Comparison of ENCODE assay signal across 9 cellular contexts in genomic region chr14:73662439-73663056, GRCh38. TPM values are rescaled to one million over a fixed set of nuclear protein-coding genes. Genes with fewer than 3 reads are reported as not detected.
A peak's percentile ranks its signal among the peaks of the same experiment; 100 is the strongest.
DNase-seq lines count a peak whose midpoint lies in the region; ATAC-seq, FAIRE-seq and TF ChIP-seq lines count a peak whose summit lies in the region.
"Had no signal": no experiment of that assay in that cellular context is flagged by ENCODE, and none has a peak within 500 bp of the region (broad histone marks: within the 10 kb centered on the region; RNA-seq: fewer than 3 reads in every experiment).

No MANE protein-coding gene starts in this region.

- H4K12ac ChIP-seq in trophoblast cell (ENCODE audit: low read depth, low read length): no peak overlapping the region

- H2BK5ac ChIP-seq in H1 (ENCODE audit: low read depth, low read length): no peak overlapping the region
- no peak overlapping the region for H2BK5ac ChIP-seq in trophoblast cell (ENCODE audit: low read depth, low read length, poor library complexity)

- TF ChIP-seq RAD21 in H1 (IDR thresholded peaks at IDR 0.05 in 1 of 2, conservative IDR thresholded peaks at IDR 0.05 in 1 of 2; ENCODE audit: low read depth in 2 of 2, low read length in 2 of 2): peak in 1 of 2 experiments; percentile 26; a peak in 3 of 4 replicates

- H3K4me1 ChIP-seq in H1 (replicated peaks in 1 of 4; ENCODE audit: control insufficient read depth in 3 of 4, insufficient read depth in 4 of 4, low read length in 3 of 4) (no peaks in the 10 kb centered on the region), trophoblast cell (ENCODE audit: control insufficient read depth in 1 of 2, insufficient read depth in 2 of 2, low read length in 2 of 2) (no peaks in the 10 kb centered on the region)

- no peak overlapping the region for H2BK120ac ChIP-seq in H1 (replicated peaks; ENCODE audit: low read depth, low read length)
- H2BK120ac ChIP-seq in trophoblast cell (ENCODE audit: insufficient read depth, low read length, poor library complexity): no peak overlapping the region

- H3K9me3 ChIP-seq in H1 (ENCODE audit: insufficient read depth in 2 of 2, low read depth in 1 of 2, low read length in 1 of 2) (no peaks in the 10 kb centered on the region), trophoblast cell (ENCODE audit: insufficient read depth, low read depth, low read length) (no peaks in the 10 kb centered on the region)
- H3K9me3 ChIP-seq: neutrophil had no signal

- WGBS in H1 (ENCODE audit: extremely low coverage in 1 of 2, insufficient coverage in 1 of 2, insufficient read length in 1 of 2, insufficient replicate concordance in 2 of 2, low coverage in 1 of 2, low lambda C conversion rate in 2 of 2, missing lambda C conversion rate in 1 of 2), 2 experiments: 78% methylated on average over 2 of the region's 2 CpGs; no CpG with 5 or more reads in 1 of the 2 experiments
- no CpG with 5 or more reads among the region's 2 CpGs for WGBS in trophoblast cell (ENCODE audit: extremely low coverage, insufficient coverage, insufficient read length)

- no peak overlapping the region for H3K4ac ChIP-seq in H1 (replicated peaks; ENCODE audit: insufficient read length, low read depth, low read length)
- H3K4ac ChIP-seq in trophoblast cell (ENCODE audit: low read depth, low read length): no peak overlapping the region

- H3K79me2 ChIP-seq in H1 (ENCODE audit: control insufficient read depth in 1 of 2, insufficient read depth in 2 of 2, low read length in 2 of 2) (no peaks in the 10 kb centered on the region), trophoblast cell (ENCODE audit: control insufficient read depth, insufficient read depth, low read length, poor library complexity) (no peaks in the 10 kb centered on the region)

- H3K9ac ChIP-seq in H1 (replicated peaks in 1 of 4; ENCODE audit: extremely low read depth in 1 of 4, low read depth in 3 of 4, low read length in 3 of 4): no peak overlapping the region
- no peak overlapping the region for H3K9ac ChIP-seq in trophoblast cell (ENCODE audit: low read length)

- H3K4me3 ChIP-seq in H1 (ENCODE audit: extremely low read depth in 1 of 4, insufficient read depth in 2 of 4, low read depth in 3 of 4, low read length in 4 of 4): no peak overlapping the region
- no peak overlapping the region for H3K4me3 ChIP-seq in trophoblast cell (ENCODE audit: low read depth, low read length)

- H4K8ac ChIP-seq in H1 (ENCODE audit: extremely low read depth, insufficient read depth, low read length): no peak overlapping the region
- no peak overlapping the region for H4K8ac ChIP-seq in trophoblast cell (ENCODE audit: low read depth, low read length)

- H4K91ac ChIP-seq in H1 (replicated peaks; ENCODE audit: insufficient read length, low read length) (no peak overlapping the region), trophoblast cell (ENCODE audit: low read depth, low read length) (no peak overlapping the region)

- H3K14ac ChIP-seq in H1 (ENCODE audit: insufficient read length): no peak overlapping the region
- H3K14ac ChIP-seq in trophoblast cell (ENCODE audit: low read length): no peak overlapping the region

- H3K23ac ChIP-seq in H1 (ENCODE audit: insufficient read length) (no peak overlapping the region), trophoblast cell (ENCODE audit: low read length) (no peak overlapping the region)

- no peaks in the 10 kb centered on the region for H4K20me1 ChIP-seq in H1 (replicated peaks in 1 of 2; ENCODE audit: control insufficient read depth in 1 of 2, insufficient read depth in 2 of 2, low read length in 2 of 2)

- no peak overlapping the region for H2BK20ac ChIP-seq in H1 (ENCODE audit: low read length)

- no peak for TF ChIP-seq EP300 in H1 (IDR thresholded peaks at IDR 0.05; ENCODE audit: borderline replicate concordance in 1 of 2, low read depth in 2 of 2, low read length in 2 of 2)

- POLR2A ChIA-PET in H1 (lab: Charles Lee; ENCODE audit: partially characterized antibody): interaction anchor here (0.8 to 1.2 kb wide), 2 partner anchors 12 to 158 kb away, joined by 3 read pairs; no protein-coding TSS in a partner anchor

- no peaks in the 10 kb centered on the region for H3K79me1 ChIP-seq in H1 (ENCODE audit: low read depth, low read length)
- no peaks in the 10 kb centered on the region for H3K79me1 ChIP-seq in trophoblast cell (ENCODE audit: low read length)

- 0 out of 2 replicates have a peak overlapping the region, but pooled peaks have one; percentile 3 for H3K27ac ChIP-seq in H1 (ENCODE audit: low read depth, low read length)
- no peak overlapping the region for H3K27ac ChIP-seq in trophoblast cell (ENCODE audit: low read depth, low read length)
- H3K27ac ChIP-seq: neutrophil had no signal

- no peaks in the 10 kb centered on the region for H3K23me2 ChIP-seq in H1 (ENCODE audit: low read depth, low read length)

- H3K56ac ChIP-seq in H1 (replicated peaks; ENCODE audit: insufficient read length, low read depth, low read length): no peak overlapping the region

- DNase-seq in GM03348 (ENCODE audit: low spot score): peak; percentile 80
- peak; percentile 54 for DNase-seq in NCI-H446 treated with DMSO at 0.1 percent for 48 hours (lab: John Stamatoyannopoulos, UW)
- DNase-seq in H1 (ENCODE audit: low read depth in 1 of 2, low spot score in 2 of 2): peak in 1 of 2 experiments; percentile 39
- peak; percentile 78 to 82 for DNase-seq in trophoblast cell
- no peak for DNase-seq in SHP77 treated with DMSO at 0.1 percent for 48 hours (lab: John Stamatoyannopoulos, UW)
- DNase-seq in stimulated activated CD4-positive, alpha-beta T cell treated with anti-CD3 and anti-CD28 coated beads, Interleukin-4, amount 100 ng/mL, for 1 hour: no peak
- DNase-seq in NAMALWA (ENCODE audit: low spot score): no peak

- H2BK12ac ChIP-seq in H1 (ENCODE audit: low read depth, low read length) (no peak overlapping the region), trophoblast cell (ENCODE audit: low read length) (no peak overlapping the region)

- no peaks in the 10 kb centered on the region for H3K27me3 ChIP-seq in H1 (replicated peaks in 1 of 4; ENCODE audit: control insufficient read depth in 3 of 4, extremely low read depth in 1 of 4, insufficient read depth in 3 of 4, low read length in 3 of 4)
- H3K27me3 ChIP-seq in trophoblast cell (ENCODE audit: insufficient read depth, low read length): no peaks in the 10 kb centered on the region
- H3K27me3 ChIP-seq: neutrophil had no signal

- FAIRE-seq in H1 (lab: Jason Lieb, UNC): peak; percentile 50

- CTCF ChIA-PET in H1 (lab: Charles Lee; ENCODE audit: partially characterized antibody): interaction anchor here (0.9 to 1.5 kb wide), 9 partner anchors 9 to 66 kb away, joined by 3 to 6 read pairs (median 3); no protein-coding TSS in a partner anchor

- H3K4me2 ChIP-seq in H1 (ENCODE audit: insufficient read depth in 1 of 2, low read depth in 2 of 2, low read length in 2 of 2) (no peak overlapping the region), trophoblast cell (ENCODE audit: low read length) (no peak overlapping the region)

- H3K18ac ChIP-seq in H1 (ENCODE audit: extremely low read depth, low read length): no peak overlapping the region
- H3K18ac ChIP-seq in trophoblast cell (ENCODE audit: low read length): no peak overlapping the region

- no peaks in the 10 kb centered on the region; a peak in 1 of 8 replicates for H3K36me3 ChIP-seq in H1 (ENCODE audit: control insufficient read depth in 2 of 4, insufficient read depth in 4 of 4, low read length in 3 of 4)
- H3K36me3 ChIP-seq in trophoblast cell (ENCODE audit: control insufficient read depth in 1 of 2, insufficient read depth in 2 of 2, low read length in 2 of 2): no peaks in the 10 kb centered on the region
- H3K36me3 ChIP-seq: neutrophil had no signal

- H2AFZ ChIP-seq in H1 (ENCODE audit: low read length): no peak overlapping the region
- no peak overlapping the region for H2AFZ ChIP-seq in trophoblast cell (ENCODE audit: insufficient read depth, low read length, poor library complexity)

- no peak overlapping the region for H2BK15ac ChIP-seq in H1 (ENCODE audit: low read length)

- TF ChIP-seq CTCF in H1 (IDR thresholded peaks at IDR 0.05; ENCODE audit: control extremely low read depth in 1 of 3, insufficient read depth in 1 of 3, low read depth in 1 of 3, low read length in 3 of 3): peak in 2 of 3 experiments; percentile 33 to 62; a peak in 2 of 4 replicates

- H2AK5ac ChIP-seq in H1 (ENCODE audit: low read depth, low read length) (no peak overlapping the region), trophoblast cell (ENCODE audit: low read length) (no peak overlapping the region)

- ATAC-seq in HG03095 (IDR thresholded peaks at IDR 0.05; ENCODE audit: unreplicated experiment): no peak

- H4K5ac ChIP-seq in H1 (ENCODE audit: insufficient read length, low read depth, low read length): no peak overlapping the region

- TF ChIP-seq POLR2A in H1 (IDR thresholded peaks at IDR 0.05; ENCODE audit: control extremely low read depth in 1 of 2, low read depth in 2 of 2, low read length in 2 of 2): no peak

RNA-seq across cellular contexts. Expression of gene DNAL1, which starts 17.8 kb away (rescaled TPM):
- total RNA-seq in H1 (2021; fragmentation: NEBNext Ultra II Directional; extraction: Animal tissue kit (Norgen Biotek cat#: 25700)): 16.8 and 17.2 TPM in 2 replicates
- 2.0 and 2.8 TPM in 2 replicates for polyA plus RNA-seq in H1 (2011; rRNA removed)
- polyA plus RNA-seq in H1 (2011; cell fraction: cytosol; rRNA removed): 3.8 TPM
- 1.4 TPM for polyA plus RNA-seq in H1 (2011; cell fraction: nucleus; rRNA removed)
- polyA plus RNA-seq in H1 (2012, experiment 1 of 2): 3.5 to 10.6 TPM (median 6.4 TPM) in 4 replicates
- 4.5 TPM for polyA plus RNA-seq in H1 (2012, experiment 2 of 2)
- polyA plus RNA-seq in H1 (2013, experiment 1 of 2): 9.5 TPM
- 11.5 TPM for polyA plus RNA-seq in H1 (2013, experiment 2 of 2)
- 2.8 and 3.8 TPM in 2 replicates for polyA minus RNA-seq in H1 (2011; rRNA and poly(A)+ RNA removed)
- 2.7 TPM for polyA minus RNA-seq in H1 (2011; cell fraction: cytosol; rRNA and poly(A)+ RNA removed)
- polyA minus RNA-seq in H1 (2011; cell fraction: nucleus; rRNA and poly(A)+ RNA removed): 3.6 TPM
- 9.2 and 10.1 TPM in 2 replicates for polyA plus RNA-seq in trophoblast cell (2013)

RNA-seq across cellular contexts. Expression of gene ACOT6, which starts 50.2 kb away (rescaled TPM):
- not detected in 2 replicates for total RNA-seq in H1 (2021; fragmentation: NEBNext Ultra II Directional; extraction: Animal tissue kit (Norgen Biotek cat#: 25700))
- not detected in 2 replicates for polyA plus RNA-seq in H1 (2011; rRNA removed)
- 0.19 TPM for polyA plus RNA-seq in H1 (2011; cell fraction: cytosol; rRNA removed)
- not detected for polyA plus RNA-seq in H1 (2011; cell fraction: nucleus; rRNA removed)
- 0.13 TPM in 1 of 4 replicates, not detected in the others for polyA plus RNA-seq in H1 (2012, experiment 1 of 2)
- polyA plus RNA-seq in H1 (2012, experiment 2 of 2): not detected
- 0.08 TPM for polyA plus RNA-seq in H1 (2013, experiment 1 of 2)
- 0.13 TPM for polyA plus RNA-seq in H1 (2013, experiment 2 of 2)
- not detected in 2 replicates for polyA minus RNA-seq in H1 (2011; rRNA and poly(A)+ RNA removed)
- not detected for polyA minus RNA-seq in H1 (2011; cell fraction: cytosol; rRNA and poly(A)+ RNA removed)
- 1.9 TPM for polyA minus RNA-seq in H1 (2011; cell fraction: nucleus; rRNA and poly(A)+ RNA removed)
- polyA plus RNA-seq in trophoblast cell (2013): not detected in 2 replicates

RNA-seq across cellular contexts. Expression of gene PNMA1, which starts 51.6 kb away (rescaled TPM):
- total RNA-seq in H1 (2021; fragmentation: NEBNext Ultra II Directional; extraction: Animal tissue kit (Norgen Biotek cat#: 25700)): 52.7 and 55.1 TPM in 2 replicates
- polyA plus RNA-seq in H1 (2011; rRNA removed): 15.8 and 23.3 TPM in 2 replicates
- polyA plus RNA-seq in H1 (2011; cell fraction: cytosol; rRNA removed): 23.1 TPM
- 16.1 TPM for polyA plus RNA-seq in H1 (2011; cell fraction: nucleus; rRNA removed)
- polyA plus RNA-seq in H1 (2012, experiment 1 of 2): 44.2 to 49.8 TPM (median 48.1 TPM) in 4 replicates
- 34.1 TPM for polyA plus RNA-seq in H1 (2012, experiment 2 of 2)
- polyA plus RNA-seq in H1 (2013, experiment 1 of 2): 29.7 TPM
- polyA plus RNA-seq in H1 (2013, experiment 2 of 2): 29.0 TPM
- polyA minus RNA-seq in H1 (2011; rRNA and poly(A)+ RNA removed): 10.0 and 14.9 TPM in 2 replicates
- 14.5 TPM for polyA minus RNA-seq in H1 (2011; cell fraction: cytosol; rRNA and poly(A)+ RNA removed)
- polyA minus RNA-seq in H1 (2011; cell fraction: nucleus; rRNA and poly(A)+ RNA removed): 12.4 TPM
- 19.1 and 19.3 TPM in 2 replicates for polyA plus RNA-seq in trophoblast cell (2013)

Comparison
In these comparisons a context has a peak if more than half of its experiments do, and no peak if none do; other contexts are left out.
1. DNase-seq: peak in GM03348 (single experiment), NCI-H446 treated with DMSO at 0.1 percent for 48 hours (single experiment) and trophoblast cell (2 of 2); none in SHP77 treated with DMSO at 0.1 percent for 48 hours (single experiment), stimulated activated CD4-positive, alpha-beta T cell treated with anti-CD3 and anti-CD28 coated beads, Interleukin-4, amount 100 ng/mL, for 1 hour (single experiment) and NAMALWA (single experiment).